Comparison of ENCODE assay signal across 10 cellular contexts in the genomic region with DNA sequence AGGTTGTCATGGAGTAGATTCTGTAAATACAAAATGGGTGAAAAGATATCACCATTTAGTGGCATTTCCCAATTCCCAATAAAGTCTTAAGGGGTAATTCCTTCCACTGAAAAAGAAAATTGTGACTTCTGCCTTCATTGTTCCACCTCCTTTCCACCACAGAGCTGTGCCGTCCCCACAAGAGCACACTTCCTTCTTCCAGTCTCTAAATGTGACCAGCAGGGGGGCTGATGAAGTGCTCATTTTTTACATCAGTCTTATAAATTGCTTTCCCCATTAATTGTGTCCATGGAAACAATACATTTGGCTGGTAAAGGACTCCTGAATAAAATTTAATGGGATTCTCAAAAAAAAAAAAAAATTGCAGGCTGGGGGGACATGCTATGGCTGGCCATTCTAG.
DNase-seq lines count a peak whose midpoint lies in the region; ATAC-seq and TF ChIP-seq lines count a peak whose summit lies in the region.
"Had no signal": no experiment of that assay in that cellular context is flagged by ENCODE, and none has a peak within 500 bp of the region (broad histone marks: within the 10 kb centered on the region; RNA-seq: fewer than 3 reads in every experiment).

No MANE protein-coding gene starts in this region.

- peak; percentile 22 for TF ChIP-seq CTCF in kidney epithelial cell (IDR thresholded peaks at IDR 0.05; ENCODE audit: insufficient read depth, low read length, poor library complexity, severe bottlenecking)
- no peak for TF ChIP-seq CTCF in MM.1S (IDR thresholded peaks at IDR 0.05; ENCODE audit: low read length)

- no peaks in the 10 kb centered on the region for H3K4me1 ChIP-seq in MM.1S (ENCODE audit: low read length)

- H3K36me3 ChIP-seq in kidney epithelial cell (ENCODE audit: control insufficient read depth, insufficient read depth, low read length) (no peaks in the 10 kb centered on the region), MM.1S (replicated peaks; ENCODE audit: insufficient read depth, low read length) (no peaks in the 10 kb centered on the region)

- no peak overlapping the region for H3K4me3 Mint-ChIP-seq in naive thymus-derived CD8-positive, alpha-beta T cell
- H3K4me3 Mint-ChIP-seq: activated B cell treated with CpG ODN at 0.5 μM for 24 hours, memory B cell had no signal

- no peaks in the 10 kb centered on the region for H3K79me2 ChIP-seq in MM.1S (ENCODE audit: low read length)

- H3K4me2 ChIP-seq in MM.1S (ENCODE audit: low read depth, low read length): no peak overlapping the region

- H3K27me3 Mint-ChIP-seq in naive thymus-derived CD8-positive, alpha-beta T cell: peaks cover 0 to 18% (median 5%) of the 10 kb centered on the region in 5 donors
- H3K27me3 Mint-ChIP-seq: activated B cell treated with CpG ODN at 0.5 μM for 24 hours had no signal

- peak; percentile 2 for DNase-seq in EH (ENCODE audit: low read depth)
- peak; percentile 39 for DNase-seq in HEK293T (ENCODE audit: extremely low spot score)
- DNase-seq in SK-MEL-5 (ENCODE audit: low read depth, low spot score): peak; percentile 43
- no peak for DNase-seq in kidney epithelial cell (ENCODE audit: low read depth)
- no peak for DNase-seq in UCSD-AML1 (lab: John Stamatoyannopoulos, UW; ENCODE audit: unreplicated experiment)
- no peak for DNase-seq in MM.1S
- DNase-seq in T1000 (lab: John Stamatoyannopoulos, UW): no peak
- DNase-seq in naive thymus-derived CD8-positive, alpha-beta T cell: no peak
- DNase-seq: activated B cell treated with CpG ODN at 0.5 μM for 24 hours had no signal

- no peaks in the 10 kb centered on the region for H3K9me3 Mint-ChIP-seq in naive thymus-derived CD8-positive, alpha-beta T cell
- H3K9me3 Mint-ChIP-seq: activated B cell treated with CpG ODN at 0.5 μM for 24 hours, memory B cell had no signal

- H2AFZ ChIP-seq in MM.1S (ENCODE audit: low read length): no peak overlapping the region

- no peaks in the 10 kb centered on the region for H3K9me2 ChIP-seq in MM.1S (replicated peaks; ENCODE audit: insufficient read depth, low read length)

- POLR2A ChIA-PET in HEK293T (lab: Yijun Ruan, JAX): no interaction called here
- POLR2A ChIA-PET in naive thymus-derived CD8-positive, alpha-beta T cell (lab: Charles Lee): no interaction called here

- H3F3A ChIP-seq in MM.1S (ENCODE audit: insufficient read depth, low read length): no peaks in the 10 kb centered on the region

- H3K9ac ChIP-seq in MM.1S (ENCODE audit: low read length): no peak overlapping the region

- H3K4me1 Mint-ChIP-seq in naive thymus-derived CD8-positive, alpha-beta T cell: no peaks in the 10 kb centered on the region
- H3K4me1 Mint-ChIP-seq: activated B cell treated with CpG ODN at 0.5 μM for 24 hours, memory B cell had no signal

- H4K20me1 ChIP-seq in MM.1S (ENCODE audit: insufficient read depth, low read length): no peaks in the 10 kb centered on the region

- no peak overlapping the region for H3K27ac ChIP-seq in MM.1S (ENCODE audit: low read length)

- H3K27ac Mint-ChIP-seq in naive thymus-derived CD8-positive, alpha-beta T cell: no peak overlapping the region
- H3K27ac Mint-ChIP-seq: activated B cell treated with CpG ODN at 0.5 μM for 24 hours, memory B cell had no signal

- no peaks in the 10 kb centered on the region for H3K9me3 ChIP-seq in MM.1S (replicated peaks; ENCODE audit: insufficient read depth, low read length)

- in situ Hi-C loops in SK-MEL-5 (cut with HindIII; ENCODE audit: low pct_unique_long_range_greater_than_20kb, low sequenced_read_pairs): no loop called here

- H3K36me3 Mint-ChIP-seq in naive thymus-derived CD8-positive, alpha-beta T cell: no peaks in the 10 kb centered on the region
- H3K36me3 Mint-ChIP-seq: memory B cell had no signal

- no peaks in the 10 kb centered on the region for H3K27me3 ChIP-seq in kidney epithelial cell (ENCODE audit: control insufficient read depth, insufficient read depth, low read length)
- H3K27me3 ChIP-seq in MM.1S (replicated peaks; ENCODE audit: insufficient read depth, low read length): no peaks in the 10 kb centered on the region

- H3K4me3 ChIP-seq in kidney epithelial cell (ENCODE audit: low read depth, low read length) (no peak overlapping the region), MM.1S (ENCODE audit: low read length) (no peak overlapping the region)

- CTCF ChIA-PET in HEK293T (lab: Yijun Ruan, JAX): interaction anchor here (0.9 kb wide), 1 partner anchor 1185 kb away, joined by 3 read pairs; no protein-coding TSS in a partner anchor

- ATAC-seq in naive thymus-derived CD8-positive, alpha-beta T cell: no peak

TF ChIP-seq in HEK293T, 16 proteins besides CTCF, POLR2A, EP300 and RAD21:
- no peak for TF ChIP-seq BHLHE40 (IDR thresholded peaks at IDR 0.05; ENCODE audit: borderline replicate concordance)
- no peak for TF ChIP-seq SUZ12 (IDR thresholded peaks at IDR 0.05)
- TF ChIP-seq FOXK2 (IDR thresholded peaks at IDR 0.05): no peak
- TF ChIP-seq FOXA1 (IDR thresholded peaks at IDR 0.05): no peak
- no peak for TF ChIP-seq CTBP1 (IDR thresholded peaks at IDR 0.05; ENCODE audit: borderline replicate concordance)
- no peak for TF ChIP-seq LEF1 (IDR thresholded peaks at IDR 0.05; ENCODE audit: borderline replicate concordance)
- no peak for TF ChIP-seq ARNT (IDR thresholded peaks at IDR 0.05)
- TF ChIP-seq NFRKB (IDR thresholded peaks at IDR 0.05): no peak
- TF ChIP-seq, protein P1, sequence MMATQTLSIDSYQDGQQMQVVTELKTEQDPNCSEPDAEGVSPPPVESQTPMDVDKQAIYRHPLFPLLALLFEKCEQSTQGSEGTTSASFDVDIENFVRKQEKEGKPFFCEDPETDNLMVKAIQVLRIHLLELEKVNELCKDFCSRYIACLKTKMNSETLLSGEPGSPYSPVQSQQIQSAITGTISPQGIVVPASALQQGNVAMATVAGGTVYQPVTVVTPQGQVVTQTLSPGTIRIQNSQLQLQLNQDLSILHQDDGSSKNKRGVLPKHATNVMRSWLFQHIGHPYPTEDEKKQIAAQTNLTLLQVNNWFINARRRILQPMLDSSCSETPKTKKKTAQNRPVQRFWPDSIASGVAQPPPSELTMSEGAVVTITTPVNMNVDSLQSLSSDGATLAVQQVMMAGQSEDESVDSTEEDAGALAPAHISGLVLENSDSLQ (IDR thresholded peaks at IDR 0.05): no peak
- TF ChIP-seq ZNF384 (IDR thresholded peaks at IDR 0.05): no peak
- no peak for TF ChIP-seq FOXM1 (IDR thresholded peaks at IDR 0.05; ENCODE audit: borderline replicate concordance)
- TF ChIP-seq ELF4 (IDR thresholded peaks at IDR 0.05): no peak
- TF ChIP-seq SP1 (IDR thresholded peaks at IDR 0.05): no peak
- no peak for TF ChIP-seq L3MBTL2 (conservative IDR thresholded peaks at IDR 0.05)
- no peak for TF ChIP-seq TARDBP (IDR thresholded peaks at IDR 0.05)
- no peak for TF ChIP-seq HDGF (IDR thresholded peaks at IDR 0.05; ENCODE audit: borderline replicate concordance)

Comparison
In these comparisons a context has a peak if more than half of its experiments do, and no peak if none do; other contexts are left out.
1. DNase-seq: peak in EH (single experiment), HEK293T (single experiment) and SK-MEL-5 (single experiment); none in kidney epithelial cell (single experiment), UCSD-AML1 (single experiment), MM.1S (single experiment), T1000 (single experiment) and naive thymus-derived CD8-positive, alpha-beta T cell (0 of 10).